In genomic region chr13:110914293-110915056, GRCh38 we compare ENCODE assay signal across 8 cellular contexts. TPM values are rescaled to one million over a fixed set of nuclear protein-coding genes. Genes with fewer than 3 reads are reported as not detected.
DNase-seq lines count a peak whose midpoint lies in the region; ATAC-seq, FAIRE-seq and TF ChIP-seq lines count a peak whose summit lies in the region.

No MANE protein-coding gene starts in this region.

- H3K4me3 Mint-ChIP-seq in activated T-helper 1 cell treated with anti-CD3 and anti-CD28 coated beads, Interleukin-12 subunit alpha, Interleukin-12 subunit beta, Interleukin-2, Interleukin-4 antibody, amounts not matched to agents 30 ng/mL and 10 ng/mL and 1 ng/mL, durations not matched to agents 14 hours and 24 hours and 36 hours, result peak overlapping the region; percentile 94
- H3K4me3 Mint-ChIP-seq in natural killer cell treated with Interleukin-12 subunit alpha and Interleukin-12 subunit beta and Interleukin-15 and Interleukin-18, amount 100 ng/mL, for 72 hours, result peak overlapping the region; percentile 83

- H3K9me3 ChIP-seq in Peyer's patch, result no peaks in the 10 kb centered on the region

- no peaks in the 10 kb centered on the region for H3K9me3 Mint-ChIP-seq in activated T-helper 1 cell treated with anti-CD3 and anti-CD28 coated beads, Interleukin-12 subunit alpha, Interleukin-12 subunit beta, Interleukin-2, Interleukin-4 antibody, amounts not matched to agents 30 ng/mL and 10 ng/mL and 1 ng/mL, durations not matched to agents 14 hours and 24 hours and 36 hours
- no peaks in the 10 kb centered on the region for H3K9me3 Mint-ChIP-seq in natural killer cell treated with Interleukin-12 subunit alpha and Interleukin-12 subunit beta and Interleukin-15 and Interleukin-18, amount 100 ng/mL, for 72 hours

- peaks cover 57% of the 10 kb centered on the region for H3K4me1 Mint-ChIP-seq in activated T-helper 1 cell treated with anti-CD3 and anti-CD28 coated beads, Interleukin-12 subunit alpha, Interleukin-12 subunit beta, Interleukin-2, Interleukin-4 antibody, amounts not matched to agents 30 ng/mL and 10 ng/mL and 1 ng/mL, durations not matched to agents 14 hours and 24 hours and 36 hours (ENCODE audit: low read depth)
- H3K4me1 Mint-ChIP-seq in natural killer cell treated with Interleukin-12 subunit alpha and Interleukin-12 subunit beta and Interleukin-15 and Interleukin-18, amount 100 ng/mL, for 72 hours (ENCODE audit: low read depth in 2 of 2), result peaks cover 31 to 42% of the 10 kb centered on the region in 2 donors

- H3K27ac Mint-ChIP-seq in activated T-helper 1 cell treated with anti-CD3 and anti-CD28 coated beads, Interleukin-12 subunit alpha, Interleukin-12 subunit beta, Interleukin-2, Interleukin-4 antibody, amounts not matched to agents 30 ng/mL and 10 ng/mL and 1 ng/mL, durations not matched to agents 14 hours and 24 hours and 36 hours, result peak overlapping the region; percentile 95
- peak overlapping the region; percentile 77 to 91 for H3K27ac Mint-ChIP-seq in natural killer cell treated with Interleukin-12 subunit alpha and Interleukin-12 subunit beta and Interleukin-15 and Interleukin-18, amount 100 ng/mL, for 72 hours

- peaks cover 0 to 5% (median 0%) of the 10 kb centered on the region in 3 donors for H3K36me3 ChIP-seq in Peyer's patch

- FAIRE-seq in D721Med (lab: Jason Lieb, UNC), result no peak

- TF ChIP-seq CTCF in D721Med (IDR thresholded peaks at IDR 0.05; ENCODE audit: insufficient read depth, missing control alignments) (no peak), HL-60 (IDR thresholded peaks at IDR 0.05; ENCODE audit: insufficient read depth, low read length) (no peak), Peyer's patch (IDR thresholded peaks at IDR 0.05) (no peak)

- peak; percentile 76 to 79 for TF ChIP-seq POLR2A in Peyer's patch (IDR thresholded peaks at IDR 0.05)

- H3K27me3 Mint-ChIP-seq in activated T-helper 1 cell treated with anti-CD3 and anti-CD28 coated beads, Interleukin-12 subunit alpha, Interleukin-12 subunit beta, Interleukin-2, Interleukin-4 antibody, amounts not matched to agents 30 ng/mL and 10 ng/mL and 1 ng/mL, durations not matched to agents 14 hours and 24 hours and 36 hours (ENCODE audit: insufficient read depth), result no peaks in the 10 kb centered on the region
- H3K27me3 Mint-ChIP-seq in natural killer cell treated with Interleukin-12 subunit alpha and Interleukin-12 subunit beta and Interleukin-15 and Interleukin-18, amount 100 ng/mL, for 72 hours, result no peaks in the 10 kb centered on the region

- peak; percentile 37 for ATAC-seq in GM19467 (IDR thresholded peaks at IDR 0.05; ENCODE audit: unreplicated experiment)
- ATAC-seq in natural killer cell treated with Interleukin-12 subunit alpha and Interleukin-12 subunit beta and Interleukin-15 and Interleukin-18, amount 100 ng/mL, for 72 hours, result peak; percentile 61 to 72

- H3K4me3 ChIP-seq in HL-60 (replicated peaks; ENCODE audit: insufficient read depth, low read length), result peak overlapping the region; percentile 84
- H3K4me3 ChIP-seq in Peyer's patch, result peak overlapping the region; percentile 67 to 92 (median 75)

- peak; percentile 38 for DNase-seq in D721Med (ENCODE audit: insufficient read length, low spot score)
- DNase-seq in HL-60 (ENCODE audit: low read depth in 1 of 2, low spot score in 1 of 2), result peak; percentile 64 to 86
- DNase-seq in Peyer's patch, result peak; percentile 74 to 90 (median 84)
- peak; percentile 68 for DNase-seq in activated T-helper 1 cell treated with anti-CD3 and anti-CD28 coated beads, Interleukin-12 subunit alpha, Interleukin-12 subunit beta, Interleukin-2, Interleukin-4 antibody, amounts not matched to agents 30 ng/mL and 10 ng/mL and 1 ng/mL, durations not matched to agents 14 hours and 24 hours and 36 hours (ENCODE audit: low spot score)
- DNase-seq in fibroblast of peridontal ligament (ENCODE audit: extremely low read depth), result peak; percentile 65
- DNase-seq in natural killer cell treated with Interleukin-12 subunit alpha and Interleukin-12 subunit beta and Interleukin-15 and Interleukin-18, amount 100 ng/mL, for 72 hours (ENCODE audit: low spot score), result peak; percentile 92
- peak; percentile 79 for DNase-seq in stimulated activated naive CD4-positive, alpha-beta T cell treated with Interleukin-2 at 50 U/mL for 16 hours (lab: John Stamatoyannopoulos, UW)

- H3K36me3 Mint-ChIP-seq in activated T-helper 1 cell treated with anti-CD3 and anti-CD28 coated beads, Interleukin-12 subunit alpha, Interleukin-12 subunit beta, Interleukin-2, Interleukin-4 antibody, amounts not matched to agents 30 ng/mL and 10 ng/mL and 1 ng/mL, durations not matched to agents 14 hours and 24 hours and 36 hours (ENCODE audit: low read depth), result peaks cover 29% of the 10 kb centered on the region
- H3K36me3 Mint-ChIP-seq in natural killer cell treated with Interleukin-12 subunit alpha and Interleukin-12 subunit beta and Interleukin-15 and Interleukin-18, amount 100 ng/mL, for 72 hours, result peaks cover 4% of the 10 kb centered on the region

- H3K27ac ChIP-seq in HL-60 (replicated peaks) (peak overlapping the region; percentile 100), Peyer's patch (peak overlapping the region; percentile 94 to 99 (median 96))

- intact Hi-C loops in activated T-helper 1 cell treated with anti-CD3 and anti-CD28 coated beads, Interleukin-12 subunit alpha, Interleukin-12 subunit beta, Interleukin-2, Interleukin-4 antibody, amounts not matched to agents 30 ng/mL and 10 ng/mL and 1 ng/mL, durations not matched to agents 14 hours and 24 hours and 36 hours (cut with micrococcal nuclease), result loop anchor here (1.0 to 5.0 kb wide), 11 partner anchors 30 to 308 kb away; partner anchors contain the start of genes ARHGEF7 and ING1

- peaks cover 0 to 34% (median 6%) of the 10 kb centered on the region in 4 donors for H3K4me1 ChIP-seq in Peyer's patch

- H3K27me3 ChIP-seq in HL-60 (ENCODE audit: insufficient read depth, poor library complexity, severe bottlenecking), result no peaks in the 10 kb centered on the region
- H3K27me3 ChIP-seq in Peyer's patch, result no peaks in the 10 kb centered on the region

RNA-seq across cellular contexts. Expression of gene ANKRD10, which starts 0.4 kb away (rescaled TPM):
- total RNA-seq in Peyer's patch, result 100 to 1,000 TPM; 117 to 184 (median 138) TPM
- total RNA-seq in activated T-helper 1 cell treated with anti-CD3 and anti-CD28 coated beads, Interleukin-12 subunit alpha, Interleukin-12 subunit beta, Interleukin-2, Interleukin-4 antibody, amounts not matched to agents 30 ng/mL and 10 ng/mL and 1 ng/mL, durations not matched to agents 14 hours and 24 hours and 36 hours, result 163 and 176 TPM in 2 replicates
- total RNA-seq in natural killer cell treated with Interleukin-12 subunit alpha and Interleukin-12 subunit beta and Interleukin-15 and Interleukin-18, amount 100 ng/mL, for 72 hours, result 100 to 1,000 TPM in 1 of 2 donors, 10 to 100 TPM in 1; 95.5 to 137 TPM

Comparison
In these comparisons a context has a peak if more than half of its experiments do, and no peak if none do; other contexts are left out.
1. Peak in every context shown above with its lines: DNase-seq, ATAC-seq, H3K4me3 ChIP-seq and H3K27ac ChIP-seq.
2. DNase-seq: peak in every context shown above with its lines; median percentile 92 in natural killer cell treated with Interleukin-12 subunit alpha and Interleukin-12 subunit beta and Interleukin-15 and Interleukin-18, amount 100 ng/mL, for 72 hours; 84 in Peyer's patch; 79 in stimulated activated naive CD4-positive, alpha-beta T cell treated with Interleukin-2 at 50 U/mL for 16 hours; 75 in HL-60; 68 in activated T-helper 1 cell treated with anti-CD3 and anti-CD28 coated beads, Interleukin-12 subunit alpha, Interleukin-12 subunit beta, Interleukin-2, Interleukin-4 antibody, amounts not matched to agents 30 ng/mL and 10 ng/mL and 1 ng/mL, durations not matched to agents 14 hours and 24 hours and 36 hours; 65 in fibroblast of peridontal ligament; 38 in D721Med.